1 cellular context compared by ENCODE assay signal in genomic region chr1:89984564-89985116, GRCh38.
TF ChIP-seq lines count a peak whose summit lies in the region.

No MANE protein-coding gene starts in this region.

TF ChIP-seq in K562, 482 proteins besides CTCF, POLR2A, EP300 and RAD21:
- peak; percentile 87 for TF ChIP-seq ZBTB33 (CRISPR knock-in tag; IDR thresholded peaks at IDR 0.05)
